Comparison of ENCODE assay signal across 8 cellular contexts in the genomic region with DNA sequence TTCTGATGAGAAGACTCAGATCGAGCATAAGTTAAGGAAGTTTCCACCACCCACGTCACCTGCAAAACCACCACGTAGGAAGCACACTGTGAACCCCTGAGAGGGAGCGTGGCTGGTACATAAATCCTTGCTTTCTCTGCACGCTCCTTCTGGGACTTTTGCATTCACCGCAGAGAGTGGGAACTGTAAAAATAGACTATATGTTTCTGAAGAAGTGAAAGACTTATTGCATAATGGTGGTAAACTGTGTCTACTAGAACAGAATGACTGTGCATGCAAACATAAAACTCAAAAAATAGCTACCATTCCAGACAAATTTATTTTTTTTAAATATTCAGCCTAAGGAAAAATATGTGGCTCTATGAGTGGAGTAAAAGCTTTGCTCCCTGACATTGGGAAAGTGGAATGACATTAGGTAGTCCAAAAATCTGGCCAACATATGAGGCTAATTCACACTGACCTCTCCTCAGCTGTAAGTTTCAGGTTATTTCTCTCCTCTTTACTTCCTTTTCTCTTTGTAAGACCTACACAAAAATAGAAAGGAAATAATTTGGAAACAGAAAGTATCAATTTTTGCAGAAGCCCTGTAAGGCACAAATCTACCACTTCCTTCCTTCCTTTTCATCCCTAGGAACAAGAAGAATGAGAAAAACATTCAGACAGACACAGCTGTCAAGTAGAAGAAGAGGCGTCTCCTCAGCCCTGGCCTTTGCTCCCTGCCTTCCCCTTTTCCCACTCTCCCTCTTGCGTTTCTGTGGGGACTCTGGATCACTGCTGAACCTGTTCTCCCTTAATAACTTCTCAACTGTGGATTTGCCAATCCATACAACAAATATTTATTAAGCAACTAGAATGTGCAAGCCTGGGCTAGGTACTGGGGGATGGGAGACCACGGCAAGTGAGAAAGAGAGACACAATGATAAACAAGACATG.
DNase-seq lines count a peak whose midpoint lies in the region; ATAC-seq and TF ChIP-seq lines count a peak whose summit lies in the region.

No MANE protein-coding gene starts in this region.

- H3K56ac ChIP-seq in IMR-90 (ENCODE audit: extremely low read depth, insufficient read depth, low read length) = no peak overlapping the region

- peak; percentile 34 to 37 for ATAC-seq in CD4-positive, CD25-positive, alpha-beta regulatory T cell (ENCODE audit: low read depth in 2 of 2)
- ATAC-seq in GM21381 (IDR thresholded peaks at IDR 0.05; ENCODE audit: unreplicated experiment) (peak; percentile 87), IMR-90 (ENCODE audit: low read depth) (peak; percentile 24; the same call in 1 of the 2 replicates)

- H4K91ac ChIP-seq in IMR-90 (ENCODE audit: insufficient read depth, low read depth, low read length) = 0 out of 2 replicates have a peak overlapping the region, but pooled peaks have one; percentile 8

- H3K4me3 ChIP-seq in CD4-positive, CD25-positive, alpha-beta regulatory T cell (ENCODE audit: low read depth, low read length) = peak overlapping the region; percentile 78
- no peak overlapping the region for H3K4me3 ChIP-seq in IMR-90 (ENCODE audit: insufficient read depth, low read depth, low read length)

- no peaks in the 10 kb centered on the region for H3K9me1 ChIP-seq in IMR-90 (ENCODE audit: insufficient read depth, low read length)

- H3K18ac ChIP-seq in IMR-90 (ENCODE audit: low read depth, low read length) = no peak overlapping the region

- H3K27me3 Mint-ChIP-seq in CD4-positive, CD25-positive, alpha-beta regulatory T cell = peaks cover 4% of the 10 kb centered on the region

- no peak overlapping the region for H2BK5ac ChIP-seq in IMR-90 (ENCODE audit: low read depth, low read length, poor library complexity, severe bottlenecking)

- no peak overlapping the region for H4K5ac ChIP-seq in IMR-90 (ENCODE audit: low read depth, low read length)

- no peak overlapping the region for H2BK120ac ChIP-seq in IMR-90 (ENCODE audit: low read depth, low read length)

- no peak for TF ChIP-seq POLR2A in IMR-90 (IDR thresholded peaks at IDR 0.05; ENCODE audit: low read depth, low read length)

- no peak overlapping the region for H2AK5ac ChIP-seq in IMR-90 (ENCODE audit: low read depth, low read length)

- H3K36me3 ChIP-seq in CD4-positive, CD25-positive, alpha-beta regulatory T cell (ENCODE audit: control insufficient read depth, insufficient read depth, low read length) = no peaks in the 10 kb centered on the region
- no peaks in the 10 kb centered on the region for H3K36me3 ChIP-seq in IMR-90 (ENCODE audit: control insufficient read depth, insufficient read depth, low read length)

- no peaks in the 10 kb centered on the region for H3K36me3 Mint-ChIP-seq in CD4-positive, CD25-positive, alpha-beta regulatory T cell

- in situ Hi-C loops in IMR-90 (cut with MboI; ENCODE audit: low sequenced_read_pairs) = no loop called here

- no peaks in the 10 kb centered on the region for H3K27me3 ChIP-seq in CD4-positive, CD25-positive, alpha-beta regulatory T cell (ENCODE audit: control insufficient read depth, insufficient read depth, low read length)
- H3K27me3 ChIP-seq in IMR-90 (ENCODE audit: control insufficient read depth, insufficient read depth, low read length) = no peaks in the 10 kb centered on the region

- peaks cover 26 to 41% (median 31%) of the 10 kb centered on the region in 4 donors for H3K4me1 Mint-ChIP-seq in CD4-positive, CD25-positive, alpha-beta regulatory T cell

- no peak overlapping the region for H3K14ac ChIP-seq in IMR-90 (replicated peaks; ENCODE audit: low read depth, low read length)

- WGBS in IMR-90 (ENCODE audit: extremely low coverage in 2 of 2, insufficient read length in 1 of 2), 2 experiments = 33% methylated on average over 1 of the region's 9 CpGs; no CpG with 5 or more reads in 1 of the 2 experiments

- BruUV-seq in IMR-90 (replicated peaks; lab: Mats Ljungman, UMichigan) = no TSS peak

- H3K9me3 ChIP-seq in CD4-positive, CD25-positive, alpha-beta regulatory T cell (ENCODE audit: control insufficient read depth in 2 of 2, low read length in 2 of 2) = peaks cover 0 to 7% of the 10 kb centered on the region in 2 experiments
- H3K9me3 ChIP-seq in IMR-90 (ENCODE audit: control insufficient read depth, insufficient read depth, low read length) = peaks cover 1% of the 10 kb centered on the region; the same call in 1 of the 2 replicates

- DNase-seq in CD4-positive, CD25-positive, alpha-beta regulatory T cell = peak in 2 of 3 donors; percentile 10 to 67
- DNase-seq in IMR-90 = no peak
- DNase-seq in activated T-helper 9 cell treated with anti-CD3 and anti-CD28 coated beads, Interleukin-2, amount 50 U/mL, for 16 hours (ENCODE audit: low read depth) = peak; percentile 43
- peak; percentile 50 for DNase-seq in stimulated activated CD4-positive, alpha-beta T cell treated with anti-CD3 and anti-CD28 coated beads, Interleukin-12 subunit alpha, Interleukin-12 subunit beta, amount 100 ng/mL, for 4 hours
- no peak for DNase-seq in AG08395 (ENCODE audit: low spot score)
- no peak for DNase-seq in NCI-H1436 (lab: John Stamatoyannopoulos, UW)
- DNase-seq in iPS-NIHi7 (ENCODE audit: extremely low spot score) = no peak

- no peak overlapping the region for H3K9ac ChIP-seq in IMR-90 (ENCODE audit: low read depth, low read length)

- CTCF ChIA-PET in IMR-90 (lab: Yijun Ruan, JAX) = no interaction called here

- H3K9me3 Mint-ChIP-seq in CD4-positive, CD25-positive, alpha-beta regulatory T cell = peaks cover 0 to 4% (median 1%) of the 10 kb centered on the region in 7 donors

- H2AFZ ChIP-seq in IMR-90 (replicated peaks; ENCODE audit: low read length, poor library complexity) = no peak overlapping the region

- no peak overlapping the region for H3K23ac ChIP-seq in IMR-90 (ENCODE audit: low read depth, low read length)

- H3K4me3 Mint-ChIP-seq in CD4-positive, CD25-positive, alpha-beta regulatory T cell = peak overlapping the region; percentile 71 to 85 (median 78)

- H3K27ac ChIP-seq in CD4-positive, CD25-positive, alpha-beta regulatory T cell (ENCODE audit: insufficient read depth, low read length, poor library complexity, severe bottlenecking) = peak overlapping the region; percentile 68
- no peak overlapping the region for H3K27ac ChIP-seq in IMR-90 (ENCODE audit: insufficient read depth, low read length)

- H4K8ac ChIP-seq in IMR-90 (ENCODE audit: low read depth in 2 of 2, low read length in 2 of 2) = no peak overlapping the region

- H3K4me1 ChIP-seq in CD4-positive, CD25-positive, alpha-beta regulatory T cell (ENCODE audit: control insufficient read depth, insufficient read depth, low read length, poor library complexity, severe bottlenecking) = peaks cover 29% of the 10 kb centered on the region
- H3K4me1 ChIP-seq in IMR-90 (ENCODE audit: control insufficient read depth, insufficient read depth, low read length) = peaks cover 2% of the 10 kb centered on the region; the same call in 1 of the 2 replicates

- H3K4me2 ChIP-seq in IMR-90 (ENCODE audit: low read depth, low read length) = no peak overlapping the region

- no peak for TF ChIP-seq RAD21 in IMR-90 (IDR thresholded peaks at IDR 0.05; ENCODE audit: low read length)

- TF ChIP-seq CTCF in IMR-90 (conservative IDR thresholded peaks at IDR 0.05; ENCODE audit: low read depth, low read length) = no peak

- no peak overlapping the region for H2AK9ac ChIP-seq in IMR-90 (replicated peaks; ENCODE audit: low read depth, low read length, poor library complexity)

- H3K79me1 ChIP-seq in IMR-90 (ENCODE audit: low read depth in 1 of 2, low read length in 2 of 2) = no peaks in the 10 kb centered on the region

- dilution Hi-C loops in IMR-90 (cut with HindIII; ENCODE audit: low sequenced_read_pairs, unreplicated experiment) = no loop called here

- POLR2A ChIA-PET in IMR-90 (lab: Charles Lee; ENCODE audit: unreplicated experiment) = no interaction called here

- peak overlapping the region; percentile 91 to 95 (median 92) for H3K27ac Mint-ChIP-seq in CD4-positive, CD25-positive, alpha-beta regulatory T cell

- no peak overlapping the region for H3K4ac ChIP-seq in IMR-90 (ENCODE audit: low read depth, low read length)

- intact Hi-C loops in IMR-90 (cut with micrococcal nuclease) = no loop called here

- no peak overlapping the region for H2BK15ac ChIP-seq in IMR-90 (ENCODE audit: low read depth, low read length)

- no peaks in the 10 kb centered on the region for H4K20me1 ChIP-seq in IMR-90 (ENCODE audit: insufficient read depth, low read length)

- no peak overlapping the region for H2BK20ac ChIP-seq in IMR-90 (ENCODE audit: low read depth, low read length)

TF ChIP-seq in IMR-90, 13 proteins besides CTCF, POLR2A, EP300 and RAD21:
- TF ChIP-seq CEBPB (IDR thresholded peaks at IDR 0.05; ENCODE audit: low read depth, low read length) (peak; percentile 34; the same call in 1 of the 2 replicates), RFX5 (IDR thresholded peaks at IDR 0.05; ENCODE audit: low read depth, low read length) (no peak)

Comparison
In these comparisons a context has a peak if more than half of its experiments do, and no peak if none do; other contexts are left out.
1. ATAC-seq: peak in every context shown above with its lines; median percentile 87 in GM21381; 36 in CD4-positive, CD25-positive, alpha-beta regulatory T cell; 24 in IMR-90.
2. DNase-seq: peak in CD4-positive, CD25-positive, alpha-beta regulatory T cell (2 of 3), activated T-helper 9 cell treated with anti-CD3 and anti-CD28 coated beads, Interleukin-2, amount 50 U/mL, for 16 hours (single experiment) and stimulated activated CD4-positive, alpha-beta T cell treated with anti-CD3 and anti-CD28 coated beads, Interleukin-12 subunit alpha, Interleukin-12 subunit beta, amount 100 ng/mL, for 4 hours (single experiment); none in IMR-90 (single experiment), AG08395 (single experiment), NCI-H1436 (single experiment) and iPS-NIHi7 (single experiment).